Comparison of ENCODE assay signal across 18 cellular contexts in the genomic region with DNA sequence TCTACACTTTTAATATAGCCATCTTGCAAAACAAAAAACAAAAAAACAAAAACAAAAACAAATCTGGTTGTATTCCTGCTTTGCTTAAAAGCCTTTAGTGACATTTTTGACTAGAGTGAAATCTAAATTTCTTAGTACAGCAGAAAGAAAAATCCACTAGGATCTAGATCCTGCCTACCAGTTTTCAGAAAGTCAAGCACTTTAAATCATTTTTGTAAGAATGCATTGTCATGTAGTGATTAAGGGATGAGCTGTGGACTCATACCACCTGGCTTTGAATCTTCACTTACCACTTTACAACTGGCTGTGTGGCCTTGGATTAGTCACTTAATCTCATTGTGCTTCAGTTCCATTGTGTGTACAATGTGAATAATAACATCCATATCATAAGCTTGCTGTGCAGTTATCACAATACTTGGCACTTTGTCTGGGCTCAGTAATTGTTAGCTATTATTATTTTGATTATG. TPM values are rescaled to one million over a fixed set of nuclear protein-coding genes. Genes with fewer than 3 reads are reported as not detected.
DNase-seq lines count a peak whose midpoint lies in the region; ATAC-seq and TF ChIP-seq lines count a peak whose summit lies in the region.
"Had no signal": no experiment of that assay in that cellular context is flagged by ENCODE, and none has a peak within 500 bp of the region (broad histone marks: within the 10 kb centered on the region; RNA-seq: fewer than 3 reads in every experiment).

No MANE protein-coding gene starts in this region.

- H3K36me3 ChIP-seq in colonic mucosa = no peaks in the 10 kb centered on the region
- H3K36me3 ChIP-seq: left ventricle myocardium inferior had no signal

- no peak for TF ChIP-seq CTCF in colonic mucosa (IDR thresholded peaks at IDR 0.05)

- no peak overlapping the region for H3K27ac Mint-ChIP-seq in stimulated activated naive CD8-positive, alpha-beta T cell treated with anti-CD3 and anti-CD28 coated beads, Interleukin-15, amount 100 ng/mL, for 72 hours

- peaks cover 51% of the 10 kb centered on the region for H3K4me1 Mint-ChIP-seq in stimulated activated naive CD8-positive, alpha-beta T cell treated with anti-CD3 and anti-CD28 coated beads, Interleukin-15, amount 100 ng/mL, for 72 hours

- peak overlapping the region; percentile 47 for H3K27ac ChIP-seq in colonic mucosa
- H3K27ac ChIP-seq: upper lobe of left lung had no signal

- intact Hi-C loops in colonic mucosa (cut with DNase I) = loop anchor here (5.0 to 10.0 kb wide), 2 partner anchors 245 to 813 kb away; a partner anchor contains a TSS

- H3K9me3 ChIP-seq in colonic mucosa = no peaks in the 10 kb centered on the region
- H3K9me3 ChIP-seq: BE2C, left ventricle myocardium inferior, upper lobe of left lung had no signal

- H3K9me3 Mint-ChIP-seq in stimulated activated naive CD8-positive, alpha-beta T cell treated with anti-CD3 and anti-CD28 coated beads, Interleukin-15, amount 100 ng/mL, for 72 hours = no peaks in the 10 kb centered on the region
- H3K9me3 Mint-ChIP-seq: nephron had no signal

- H3K4me3 Mint-ChIP-seq in stimulated activated naive CD8-positive, alpha-beta T cell treated with anti-CD3 and anti-CD28 coated beads, Interleukin-15, amount 100 ng/mL, for 72 hours = no peak overlapping the region

- no peaks in the 10 kb centered on the region for H3K27me3 ChIP-seq in colonic mucosa
- H3K27me3 ChIP-seq: BE2C had no signal

- no peak overlapping the region for H3K9ac ChIP-seq in colonic mucosa (ENCODE audit: low read depth in 2 of 2, low read length in 2 of 2)

- H3K4me1 ChIP-seq in colonic mucosa = peaks cover 7% of the 10 kb centered on the region
- H3K4me1 ChIP-seq: BE2C had no signal

- ATAC-seq in stimulated activated naive CD8-positive, alpha-beta T cell treated with anti-CD3 and anti-CD28 coated beads, Interleukin-15, Interleukin-2, amounts not matched to agents 100 U/mL and 50 U/mL, for 24 hours = peak; percentile 15
- no peak for ATAC-seq in stimulated activated naive CD8-positive, alpha-beta T cell treated with anti-CD3 and anti-CD28 coated beads, Interleukin-15, amount 100 ng/mL, for 72 hours
- ATAC-seq in HG02884 (IDR thresholded peaks at IDR 0.05; ENCODE audit: unreplicated experiment) (no peak), GM21447 (IDR thresholded peaks at IDR 0.05; ENCODE audit: unreplicated experiment) (no peak), HG03439 (IDR thresholded peaks at IDR 0.05; ENCODE audit: unreplicated experiment) (no peak)
- ATAC-seq: Right ventricle myocardium inferior had no signal

- DNase-seq in stimulated activated naive CD8-positive, alpha-beta T cell treated with anti-CD3 and anti-CD28 coated beads, Interleukin-15, Interleukin-2, amounts not matched to agents 100 U/mL and 50 U/mL, for 24 hours = no peak
- DNase-seq in stimulated activated naive CD8-positive, alpha-beta T cell treated with anti-CD3 and anti-CD28 coated beads, Interleukin-15, amount 100 ng/mL, for 72 hours = no peak
- peak; percentile 86 for DNase-seq in NCI-H82 (lab: John Stamatoyannopoulos, UW)
- no peak for DNase-seq in colonic mucosa
- no peak for DNase-seq in COLO829 (ENCODE audit: low spot score)
- DNase-seq: BE2C, cerebellar nuclear complex, erythroblast, hypothalamus, KG1, left ventricle myocardium inferior, NCI-H1930, upper lobe of left lung had no signal

- no peak overlapping the region for H3K4me3 ChIP-seq in colonic mucosa
- H3K4me3 ChIP-seq: left ventricle myocardium inferior, upper lobe of left lung had no signal

- H3K27me3 Mint-ChIP-seq in stimulated activated naive CD8-positive, alpha-beta T cell treated with anti-CD3 and anti-CD28 coated beads, Interleukin-15, amount 100 ng/mL, for 72 hours = no peaks in the 10 kb centered on the region

RNA-seq across cellular contexts. Expression of a gene that starts 4.0 kb away (rescaled TPM):
- 10 to 100 TPM; 22.6 to 24.9 TPM for total RNA-seq in colonic mucosa

RNA-seq across cellular contexts. Expression of a gene that starts 5.1 kb away (rescaled TPM):
- total RNA-seq in colonic mucosa = 1 to 10 TPM; 5.0 to 8.8 TPM
